ENCODE assay signal across 18 cellular contexts in the genomic region with DNA sequence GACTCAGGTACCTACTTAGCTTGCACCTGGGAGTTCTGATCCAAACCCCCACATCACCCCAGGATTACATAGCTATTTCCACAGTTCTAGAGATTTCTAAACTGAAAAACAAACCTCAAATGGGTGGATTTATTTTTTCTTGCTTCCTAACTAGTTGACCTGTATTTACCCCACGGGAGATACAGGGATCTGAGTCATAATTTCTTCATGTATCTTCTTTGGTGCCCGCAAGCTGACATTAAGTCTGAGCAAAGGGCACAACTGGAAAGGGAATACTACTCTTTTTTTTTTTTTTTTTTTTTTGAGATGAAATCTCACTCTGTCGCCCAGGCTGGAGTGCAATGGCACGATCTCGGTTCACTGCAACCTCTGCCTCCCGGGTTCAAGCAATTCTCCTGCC.
"Had no signal": no experiment of that assay in that cellular context is flagged by ENCODE, and none has a peak within 500 bp of the region (broad histone marks: within the 10 kb centered on the region; RNA-seq: fewer than 3 reads in every experiment).

No MANE protein-coding gene starts in this region.

- H3K4me1 ChIP-seq: heart left ventricle, parathyroid adenoma, prostate gland, suprapubic skin, thyroid gland, uterus had no signal

- H3K27me3 ChIP-seq: heart left ventricle, suprapubic skin, thyroid gland, uterus had no signal

- H3K36me3 ChIP-seq: heart left ventricle, prostate gland, suprapubic skin, thyroid gland, uterus had no signal

- H3K9ac ChIP-seq: parathyroid adenoma had no signal

- H3K9me3 ChIP-seq: heart left ventricle, prostate gland, suprapubic skin, thyroid gland, uterus had no signal

- H3K4me3 ChIP-seq: heart left ventricle, prostate gland, skin epidermis, suprapubic skin, thyroid gland, uterus had no signal

- H3K27ac ChIP-seq: heart left ventricle, parathyroid adenoma, prostate gland, skin epidermis, suprapubic skin, thyroid gland, uterus had no signal

- DNase-seq: heart left ventricle; hippocampal formation; mammary epithelial cell; naive thymus-derived CD4-positive, alpha-beta T cell; nephron progenitor cell; retina; stimulated activated CD4-positive, alpha-beta T cell treated with anti-CD3 and anti-CD28 coated beads, Interleukin-2, amount 100 ng/mL, for 48 hours; stimulated activated naive CD4-positive, alpha-beta T cell treated with Interleukin-2 at 50 U/mL for 16 hours; thyroid gland; uterus had no signal

- FAIRE-seq: colon, endothelial cell of umbilical vein, frontal cortex had no signal

- ATAC-seq: heart left ventricle; naive thymus-derived CD4-positive, alpha-beta T cell; sciatic nerve had no signal
